ENCODE assay signal across 8 cellular contexts in the genomic region with DNA sequence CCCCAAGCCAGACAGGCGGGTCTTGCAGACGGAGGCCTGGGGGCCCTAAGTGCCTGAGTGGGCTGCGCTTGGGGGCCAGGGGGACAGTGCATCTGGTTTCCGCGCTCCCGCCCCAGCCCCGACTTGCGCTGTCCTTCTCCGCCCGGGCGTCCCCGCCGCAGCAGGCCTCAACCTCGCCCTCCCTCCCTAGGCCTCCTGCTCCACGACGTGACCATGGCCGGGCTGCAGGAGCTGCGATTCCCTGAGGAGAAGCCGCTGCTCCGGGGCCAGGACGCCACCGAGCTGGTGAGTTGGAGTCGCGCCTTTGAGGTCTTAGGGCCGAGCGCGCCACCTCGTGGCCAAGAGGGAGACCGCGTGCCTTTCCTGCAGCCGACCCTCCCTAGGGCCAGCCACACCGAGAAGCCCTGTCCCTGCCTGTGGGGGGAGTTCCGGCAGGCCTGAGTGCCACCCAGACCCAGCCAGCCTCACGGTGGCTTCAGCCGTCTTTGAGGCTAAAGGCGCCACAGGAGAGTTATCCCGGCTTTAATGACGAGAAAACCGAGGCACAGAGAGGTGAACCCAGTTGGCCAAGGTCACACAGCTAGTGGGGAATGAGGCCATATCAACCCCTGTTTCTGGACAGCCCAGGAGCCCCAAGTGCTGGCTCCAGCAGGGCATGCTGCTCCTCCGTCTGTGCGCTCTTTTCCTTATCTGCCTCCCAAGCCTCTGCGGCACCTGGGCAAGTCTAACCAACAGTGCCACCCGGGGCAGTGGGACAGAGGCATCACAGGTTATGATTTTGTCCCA. TPM values are rescaled to one million over a fixed set of nuclear protein-coding genes. Genes with fewer than 3 reads are reported as not detected.
DNase-seq lines count a peak whose midpoint lies in the region; ATAC-seq, FAIRE-seq and TF ChIP-seq lines count a peak whose summit lies in the region.

No MANE protein-coding gene starts in this region.

- H3K4me1 ChIP-seq in DOHH2 (ENCODE audit: control insufficient read depth, low read length) (no peaks in the 10 kb centered on the region), kidney (ENCODE audit: control insufficient read depth in 1 of 2, insufficient read depth in 1 of 2, low read depth in 1 of 2, low read length in 2 of 2) (peaks cover 0 to 3% of the 10 kb centered on the region in 2 donors)

- no peaks in the 10 kb centered on the region for H3K9me3 ChIP-seq in DOHH2 (ENCODE audit: control insufficient read depth, insufficient read depth, low read length)
- H3K9me3 ChIP-seq in kidney (ENCODE audit: control insufficient read depth in 1 of 2, low read length in 2 of 2) = no peaks in the 10 kb centered on the region

- no peaks in the 10 kb centered on the region for H4K20me1 ChIP-seq in DOHH2 (ENCODE audit: control insufficient read depth, insufficient read depth, low read depth, low read length)

- TF ChIP-seq CTCF in DOHH2 (IDR thresholded peaks at IDR 0.05; ENCODE audit: low read depth, low read length, poor library complexity, severe bottlenecking) = peak; percentile 94
- TF ChIP-seq CTCF in HFF-Myc (IDR thresholded peaks at IDR 0.05; ENCODE audit: low read depth, low read length, missing control alignments) = peak; percentile 81
- TF ChIP-seq CTCF in WI38 (IDR thresholded peaks at IDR 0.05; ENCODE audit: low read depth, low read length) = peak; percentile 81
- peak; percentile 79 for TF ChIP-seq CTCF in kidney (IDR thresholded peaks at IDR 0.05; ENCODE audit: borderline replicate concordance, extremely low read depth, insufficient read depth)

- no peak overlapping the region for H3K4me3 ChIP-seq in DOHH2 (ENCODE audit: low read length)
- H3K4me3 ChIP-seq in HFF-Myc (replicated peaks; ENCODE audit: low read depth, low read length) = no peak overlapping the region
- H3K4me3 ChIP-seq in WI38 (ENCODE audit: low read depth, low read length) = no peak overlapping the region
- H3K4me3 ChIP-seq in kidney (ENCODE audit: low read length in 2 of 2) = no peak overlapping the region

- 0 out of 2 replicates have a peak overlapping the region, but pooled peaks have one; percentile 27 for H3K4me2 ChIP-seq in DOHH2 (ENCODE audit: low read length)

- intact Hi-C loops in kidney (cut with DNase I) = no loop called here

- no peaks in the 10 kb centered on the region for H3K79me2 ChIP-seq in DOHH2 (ENCODE audit: control insufficient read depth, low read length)

- H3K27ac ChIP-seq in DOHH2 (ENCODE audit: low read depth, low read length) = no peak overlapping the region
- no peak overlapping the region for H3K27ac ChIP-seq in kidney (ENCODE audit: low read depth in 2 of 2, low read length in 2 of 2)

- in situ Hi-C loops in T47D (cut with HindIII; ENCODE audit: low pct_unique_long_range_greater_than_20kb, low sequenced_read_pairs) = no loop called here

- DNase-seq in HFF-Myc (ENCODE audit: extremely low read depth, low read depth) = peak; percentile 29
- DNase-seq in NCI-H2081 treated with DMSO at 0.1 percent for 48 hours (lab: John Stamatoyannopoulos, UW) = peak; percentile 16
- DNase-seq in T47D (ENCODE audit: low read depth in 1 of 2, low spot score in 1 of 2) = peak; percentile 75 to 80
- DNase-seq in kidney = peak; percentile 92
- peak; percentile 52 to 63 for DNase-seq in stimulated activated CD4-positive, alpha-beta T cell treated with anti-CD3 and anti-CD28 coated beads, Interleukin-15, amount 100 ng/mL, for 48 hours (ENCODE audit: low read depth in 2 of 2)

- no peak overlapping the region for H3K9ac ChIP-seq in kidney (ENCODE audit: low read length in 2 of 2)

- no peak for ATAC-seq in GM21367 (IDR thresholded peaks at IDR 0.05; ENCODE audit: unreplicated experiment)

- H3K27me3 ChIP-seq in DOHH2 (ENCODE audit: control insufficient read depth, low read length) = peaks cover 2% of the 10 kb centered on the region; the same call in 1 of the 2 replicates

- H3F3A ChIP-seq in DOHH2 (ENCODE audit: control insufficient read depth, insufficient read depth) = no peaks in the 10 kb centered on the region

- no peaks in the 10 kb centered on the region for H3K36me3 ChIP-seq in DOHH2 (ENCODE audit: control insufficient read depth, low read length)
- no peaks in the 10 kb centered on the region for H3K36me3 ChIP-seq in kidney (ENCODE audit: control insufficient read depth in 1 of 2, insufficient read depth in 2 of 2, low read length in 2 of 2)

- no peaks in the 10 kb centered on the region for H3K9me2 ChIP-seq in DOHH2 (replicated peaks; ENCODE audit: control insufficient read depth, low read length)

- no peak for FAIRE-seq in kidney (lab: Jason Lieb, UNC)

RNA-seq across cellular contexts. Expression of a gene that starts 12.2 kb away (rescaled TPM):
- 5.7 TPM for total RNA-seq in kidney
- 1.7 TPM for polyA plus RNA-seq in kidney (ENCODE audit: insufficient read depth, low read depth, low replicate concordance)

RNA-seq across cellular contexts. Expression of a gene that starts 27.6 kb away (rescaled TPM):
- total RNA-seq in kidney = 25.0 TPM
- 13.7 TPM for polyA plus RNA-seq in kidney (ENCODE audit: insufficient read depth, low read depth, low replicate concordance)

Comparison
In these comparisons a context has a peak if more than half of its experiments do, and no peak if none do; other contexts are left out.
1. DNase-seq: peak in every context shown above with its lines; median percentile 92 in kidney; 78 in T47D; 58 in stimulated activated CD4-positive, alpha-beta T cell treated with anti-CD3 and anti-CD28 coated beads, Interleukin-15, amount 100 ng/mL, for 48 hours; 29 in HFF-Myc; 16 in NCI-H2081 treated with DMSO at 0.1 percent for 48 hours.